Comparison of ENCODE assay signal across 8 cellular contexts in genomic region chr11:106076421-106076922, GRCh38.
DNase-seq lines count a peak whose midpoint lies in the region; ATAC-seq and TF ChIP-seq lines count a peak whose summit lies in the region.

No MANE protein-coding gene starts in this region.

- peak overlapping the region; percentile 62 for H3K9ac ChIP-seq in SU-DHL-6 (ENCODE audit: low read length)

- H3K27me3 ChIP-seq in SU-DHL-6 (ENCODE audit: low read length) (no peaks in the 10 kb centered on the region), neuron (ENCODE audit: insufficient read depth, low read length) (no peaks in the 10 kb centered on the region)

- no peaks in the 10 kb centered on the region for H3F3A ChIP-seq in SU-DHL-6 (ENCODE audit: insufficient read depth)

- H3K4me3 ChIP-seq in SU-DHL-6 (ENCODE audit: insufficient read depth, low read length, poor library complexity, severe bottlenecking) (peak overlapping the region; percentile 59), neuron (ENCODE audit: low read length) (peak overlapping the region; percentile 71)

- DNase-seq in epithelial cell of prostate (ENCODE audit: low read depth, low spot score) (no peak), NCI-H1930 (lab: John Stamatoyannopoulos, UW) (no peak), SKM-1 (lab: John Stamatoyannopoulos, UW; ENCODE audit: unreplicated experiment) (no peak)

- H3K9me3 ChIP-seq in SU-DHL-6 (ENCODE audit: insufficient read depth, low read length) (no peaks in the 10 kb centered on the region), neuron (ENCODE audit: low read length) (peaks cover 3% of the 10 kb centered on the region)

- ATAC-seq in GM18517 (IDR thresholded peaks at IDR 0.05; ENCODE audit: unreplicated experiment): peak; percentile 1
- no peak for ATAC-seq in GM21737 (IDR thresholded peaks at IDR 0.05; ENCODE audit: unreplicated experiment)

- H2AFZ ChIP-seq in SU-DHL-6 (ENCODE audit: low read depth, low read length, severe bottlenecking) (peak overlapping the region; percentile 69), neuron (ENCODE audit: low read depth, low read length) (peak overlapping the region; percentile 76)

- peak overlapping the region; percentile 68 for H3K4me2 ChIP-seq in SU-DHL-6 (ENCODE audit: low read depth, low read length, poor library complexity, severe bottlenecking)

- peaks cover 40% of the 10 kb centered on the region for H3K79me2 ChIP-seq in SU-DHL-6 (ENCODE audit: insufficient read depth, low read length)

- peak overlapping the region; percentile 76 for H3K27ac ChIP-seq in 22Rv1
- H3K27ac ChIP-seq in SU-DHL-6 (ENCODE audit: low read depth, low read length): peak overlapping the region; percentile 55
- H3K27ac ChIP-seq in epithelial cell of prostate: peak overlapping the region; percentile 66

- peaks cover 29% of the 10 kb centered on the region for H3K4me1 ChIP-seq in neuron (ENCODE audit: insufficient read depth, low read length)

- TF ChIP-seq CTCF in 22Rv1 (IDR thresholded peaks at IDR 0.05) (no peak), SU-DHL-6 (IDR thresholded peaks at IDR 0.05; ENCODE audit: insufficient read depth, low read length, poor library complexity, severe bottlenecking) (no peak)

- no peaks in the 10 kb centered on the region for H3K9me2 ChIP-seq in SU-DHL-6 (replicated peaks; ENCODE audit: insufficient read depth, low read length)

- H4K20me1 ChIP-seq in SU-DHL-6 (ENCODE audit: low read depth, low read length): no peaks in the 10 kb centered on the region; the same call in 1 of the 2 replicates

- peaks cover 20% of the 10 kb centered on the region; the same call in 1 of the 2 replicates for H3K36me3 ChIP-seq in SU-DHL-6 (ENCODE audit: low read length)
- H3K36me3 ChIP-seq in neuron (ENCODE audit: insufficient read depth, low read length): peaks cover 22% of the 10 kb centered on the region
